ENCODE assay signal across 31 cellular contexts in the genomic region with DNA sequence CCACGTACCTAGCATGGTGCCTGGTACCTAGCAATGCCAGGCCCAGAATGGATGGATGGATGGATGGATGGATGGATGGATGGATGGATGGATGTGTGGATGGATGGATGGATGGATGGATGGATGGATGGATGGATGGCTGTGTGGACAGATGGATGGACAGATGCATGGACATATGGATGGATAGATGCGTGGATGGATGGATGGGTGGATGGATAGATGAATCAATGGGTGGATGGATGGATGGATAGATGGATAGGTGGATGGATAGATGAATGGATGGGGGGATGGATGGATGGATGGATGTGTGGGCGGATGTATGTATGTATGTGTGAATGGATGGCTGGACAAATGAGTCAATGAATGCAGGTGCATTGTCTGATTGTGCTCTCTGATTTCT. TPM values are rescaled to one million over a fixed set of nuclear protein-coding genes. Genes with fewer than 3 reads are reported as not detected.
"Had no signal": no experiment of that assay in that cellular context is flagged by ENCODE, and none has a peak within 500 bp of the region (broad histone marks: within the 10 kb centered on the region; RNA-seq: fewer than 3 reads in every experiment).

No MANE protein-coding gene starts in this region.

- DNase-seq: stimulated activated CD4-positive, alpha-beta T cell treated with anti-CD3 and anti-CD28 coated beads, Interleukin-2, amount 100 ng/mL, for 48 hours; stimulated activated CD4-positive, alpha-beta T cell treated with anti-CD3 and anti-CD28 coated beads, Interleukin-4, amount 100 ng/mL, for 1 hour; stimulated activated CD4-positive, alpha-beta T cell treated with anti-CD3 and anti-CD28 coated beads, Interleukin-4, amount 100 ng/mL, for 24 hours; stimulated activated CD4-positive, alpha-beta T cell treated with anti-CD3 and anti-CD28 coated beads, Interleukin-4, amount 100 ng/mL, for 4 hours; stimulated activated CD8-positive, alpha-beta memory T cell treated with anti-CD3 and anti-CD28 coated beads, Interleukin-4, amount 100 ng/mL, for 48 hours; stimulated activated naive B cell treated with anti-CD40 and anti-IgM and Interleukin-4, amounts not matched to agents 10 μg/mL and 1 μg/mL and 100 μg/mL, for 72 hours; stimulated activated naive CD4-positive, alpha-beta T cell; stimulated activated naive CD4-positive, alpha-beta T cell treated with Interleukin-2 at 50 U/mL for 16 hours; stimulated activated naive CD8-positive, alpha-beta T cell treated with anti-CD3 and anti-CD28 coated beads, Interleukin-15, amount 100 ng/mL, for 72 hours; stimulated activated naive CD8-positive, alpha-beta T cell treated with anti-CD3 and anti-CD28 coated beads, Interleukin-15, Interleukin-2, amounts not matched to agents 100 U/mL and 50 U/mL, for 24 hours; stomach; substantia nigra; testis; thyroid gland; tibial artery; transverse colon; upper lobe of left lung; upper lobe of right lung; uterus had no signal

- ATAC-seq: stimulated activated effector memory CD8-positive, alpha-beta T cell treated with anti-CD3 and anti-CD28 coated beads, Interleukin-12 subunit alpha, Interleukin-12 subunit beta, amount 100 ng/mL, for 72 hours; stimulated activated memory B cell treated with anti-CD40 and anti-IgM and Interleukin-4, amounts not matched to agents 10 μg/mL and 1 μg/mL and 100 μg/mL, for 72 hours; stimulated activated naive B cell treated with anti-CD40 and anti-IgM and Interleukin-4, amounts not matched to agents 10 μg/mL and 1 μg/mL and 100 μg/mL, for 72 hours; stimulated activated naive CD8-positive, alpha-beta T cell treated with anti-CD3 and anti-CD28 coated beads, Interleukin-15, amount 100 ng/mL, for 72 hours; stimulated activated naive CD8-positive, alpha-beta T cell treated with anti-CD3 and anti-CD28 coated beads, Interleukin-15, Interleukin-2, amounts not matched to agents 100 U/mL and 50 U/mL, for 24 hours; upper lobe of right lung had no signal

- H3K27me3 ChIP-seq: stomach, suprapubic skin, testis, thyroid gland, tibial artery, tibial nerve, transverse colon, upper lobe of left lung, upper lobe of right lung, uterus, vagina had no signal

- FAIRE-seq: urothelium cell line had no signal

- H3K36me3 Mint-ChIP-seq: stimulated activated effector memory CD8-positive, alpha-beta T cell treated with anti-CD3 and anti-CD28 coated beads, Interleukin-12 subunit alpha, Interleukin-12 subunit beta, amount 100 ng/mL, for 72 hours; stimulated activated memory B cell treated with anti-CD40 and anti-IgM and Interleukin-4, amounts not matched to agents 10 μg/mL and 1 μg/mL and 100 μg/mL, for 72 hours; stimulated activated naive B cell treated with anti-CD40 and anti-IgM and Interleukin-4, amounts not matched to agents 10 μg/mL and 1 μg/mL and 100 μg/mL, for 72 hours; type B pancreatic cell had no signal

- H3K4me3 ChIP-seq: stomach, suprapubic skin, testis, thoracic aorta, thyroid gland, tibial artery, tibial nerve, transverse colon, upper lobe of left lung, upper lobe of right lung, uterus, vagina had no signal

- H3K36me3 ChIP-seq: stomach, suprapubic skin, thoracic aorta, thyroid gland, tibial artery, tibial nerve, transverse colon, upper lobe of left lung, upper lobe of right lung, uterus, vagina had no signal

- H3K27ac Mint-ChIP-seq: stimulated activated effector memory CD8-positive, alpha-beta T cell treated with anti-CD3 and anti-CD28 coated beads, Interleukin-12 subunit alpha, Interleukin-12 subunit beta, amount 100 ng/mL, for 72 hours; stimulated activated memory B cell treated with anti-CD40 and anti-IgM and Interleukin-4, amounts not matched to agents 10 μg/mL and 1 μg/mL and 100 μg/mL, for 72 hours; stimulated activated naive B cell treated with anti-CD40 and anti-IgM and Interleukin-4, amounts not matched to agents 10 μg/mL and 1 μg/mL and 100 μg/mL, for 72 hours; stimulated activated naive CD8-positive, alpha-beta T cell treated with anti-CD3 and anti-CD28 coated beads, Interleukin-15, amount 100 ng/mL, for 72 hours; stimulated activated naive CD8-positive, alpha-beta T cell treated with anti-CD3 and anti-CD28 coated beads, Interleukin-15, Interleukin-2, amounts not matched to agents 100 ng/mL and 50 ng/mL, for 24 hours; type B pancreatic cell had no signal

- H3K4me1 Mint-ChIP-seq: stimulated activated effector memory CD8-positive, alpha-beta T cell treated with anti-CD3 and anti-CD28 coated beads, Interleukin-12 subunit alpha, Interleukin-12 subunit beta, amount 100 ng/mL, for 72 hours; stimulated activated memory B cell treated with anti-CD40 and anti-IgM and Interleukin-4, amounts not matched to agents 10 μg/mL and 1 μg/mL and 100 μg/mL, for 72 hours; stimulated activated naive B cell treated with anti-CD40 and anti-IgM and Interleukin-4, amounts not matched to agents 10 μg/mL and 1 μg/mL and 100 μg/mL, for 72 hours; stimulated activated naive CD8-positive, alpha-beta T cell treated with anti-CD3 and anti-CD28 coated beads, Interleukin-15, amount 100 ng/mL, for 72 hours had no signal

- H3K4me1 ChIP-seq: stomach, suprapubic skin, testis, thyroid gland, tibial artery, tibial nerve, transverse colon, upper lobe of left lung, upper lobe of right lung, uterus, vagina had no signal

- H3K27me3 Mint-ChIP-seq: stimulated activated memory B cell treated with anti-CD40 and anti-IgM and Interleukin-4, amounts not matched to agents 10 μg/mL and 1 μg/mL and 100 μg/mL, for 72 hours; stimulated activated naive CD8-positive, alpha-beta T cell treated with anti-CD3 and anti-CD28 coated beads, Interleukin-15, amount 100 ng/mL, for 72 hours had no signal

- H3K9me3 Mint-ChIP-seq: stimulated activated effector memory CD8-positive, alpha-beta T cell treated with anti-CD3 and anti-CD28 coated beads, Interleukin-12 subunit alpha, Interleukin-12 subunit beta, amount 100 ng/mL, for 72 hours; type B pancreatic cell had no signal

- H3K4me3 Mint-ChIP-seq: stimulated activated effector memory CD8-positive, alpha-beta T cell treated with anti-CD3 and anti-CD28 coated beads, Interleukin-12 subunit alpha, Interleukin-12 subunit beta, amount 100 ng/mL, for 72 hours; stimulated activated memory B cell treated with anti-CD40 and anti-IgM and Interleukin-4, amounts not matched to agents 10 μg/mL and 1 μg/mL and 100 μg/mL, for 72 hours; stimulated activated naive B cell treated with anti-CD40 and anti-IgM and Interleukin-4, amounts not matched to agents 10 μg/mL and 1 μg/mL and 100 μg/mL, for 72 hours; stimulated activated naive CD8-positive, alpha-beta T cell treated with anti-CD3 and anti-CD28 coated beads, Interleukin-15, amount 100 ng/mL, for 72 hours; stimulated activated naive CD8-positive, alpha-beta T cell treated with anti-CD3 and anti-CD28 coated beads, Interleukin-15, Interleukin-2, amounts not matched to agents 100 ng/mL and 50 ng/mL, for 24 hours; type B pancreatic cell had no signal

- H3K9me3 ChIP-seq: stomach, suprapubic skin, testis, thoracic aorta, thyroid gland, tibial artery, transverse colon, upper lobe of left lung, upper lobe of right lung, uterus, vagina had no signal

- H3K27ac ChIP-seq: stomach, suprapubic skin, testis, thoracic aorta, thyroid gland, tibial artery, tibial nerve, transverse colon, upper lobe of left lung, upper lobe of right lung, uterus, vagina had no signal

RNA-seq across cellular contexts. Expression of gene GPR139, which starts 12.6 kb away (rescaled TPM):
- total RNA-seq: stomach, subcutaneous adipose tissue, suprapubic skin, testis, thoracic aorta, thyroid gland, tibial nerve, transverse colon, upper lobe of left lung, upper lobe of right lung, ureter, urinary bladder, uterus, vagina had no signal
- polyA plus RNA-seq: stomach, urinary bladder had no signal
